ENCODE assay signal across 2 cellular contexts in genomic region chr3:127448161-127448561, GRCh38.
TF ChIP-seq lines count a peak whose summit lies in the region.

No MANE protein-coding gene starts in this region.

TF ChIP-seq in HCT116, 20 proteins besides CTCF, POLR2A, EP300 and RAD21 (continued from another document):
- no peak for TF ChIP-seq REST (IDR thresholded peaks at IDR 0.05; ENCODE audit: low read depth)
- peak; percentile 43; the same call in 1 of the 2 replicates for TF ChIP-seq SRF (IDR thresholded peaks at IDR 0.05; ENCODE audit: low read depth)
TF ChIP-seq in HCT116: peak in this region for 1.

TF ChIP-seq in K562, 482 proteins besides CTCF, POLR2A, EP300 and RAD21 (continued from another document):
- TF ChIP-seq ZNF407 (IDR thresholded peaks at IDR 0.05; ENCODE audit: low read depth) (no peak), USF2 (CRISPR knock-in tag; IDR thresholded peaks at IDR 0.05) (peak; percentile 78), RAD51 (IDR thresholded peaks at IDR 0.05; ENCODE audit: borderline replicate concordance, low read depth) (peak; percentile 59; the same call in 1 of the 2 replicates)
TF ChIP-seq in K562: peak in this region for 3.
